In genomic region chr5:57432876-57433275, GRCh38 we compare ENCODE assay signal across 17 cellular contexts. TPM values are rescaled to one million over a fixed set of nuclear protein-coding genes. Genes with fewer than 3 reads are reported as not detected.
DNase-seq lines count a peak whose midpoint lies in the region; ATAC-seq, FAIRE-seq and TF ChIP-seq lines count a peak whose summit lies in the region.
"Had no signal": no experiment of that assay in that cellular context is flagged by ENCODE, and none has a peak within 500 bp of the region (broad histone marks: within the 10 kb centered on the region; RNA-seq: fewer than 3 reads in every experiment).

No MANE protein-coding gene starts in this region.

- no TSS peak for BruUV-seq in HepG2 (replicated peaks; lab: Mats Ljungman, UMichigan)

- TF ChIP-seq RAD21 in HepG2 (CRISPR knock-in tag; IDR thresholded peaks at IDR 0.05): no peak

- no peak for TF ChIP-seq POLR2A in HepG2 (IDR thresholded peaks at IDR 0.05; ENCODE audit: insufficient read depth in 1 of 2, low read depth in 2 of 2, low read length in 2 of 2)

- peak; percentile 15 for TF ChIP-seq CTCF in D721Med (IDR thresholded peaks at IDR 0.05; ENCODE audit: insufficient read depth, missing control alignments)
- peak; percentile 29 for TF ChIP-seq CTCF in Loucy (conservative IDR thresholded peaks at IDR 0.05; ENCODE audit: low read length)
- peak; percentile 30 for TF ChIP-seq CTCF in brain microvascular endothelial cell (IDR thresholded peaks at IDR 0.05; ENCODE audit: low read depth, low read length, missing control alignments)
- peak; percentile 44 for TF ChIP-seq CTCF in HepG2 (CRISPR knock-in tag; IDR thresholded peaks at IDR 0.05)

- H3K9ac ChIP-seq in Loucy (ENCODE audit: low read depth, low read length, poor library complexity, severe bottlenecking) (no peak overlapping the region), HepG2 (ENCODE audit: insufficient read depth, low read depth, low read length) (no peak overlapping the region), GM23248 (no peak overlapping the region)

- H3K4me1 ChIP-seq in Loucy (ENCODE audit: insufficient read depth, low read length, poor library complexity, severe bottlenecking): no peaks in the 10 kb centered on the region
- no peaks in the 10 kb centered on the region for H3K4me1 ChIP-seq in HepG2 (ENCODE audit: insufficient read depth, low read length)
- H3K4me1 ChIP-seq in GM23248 (ENCODE audit: insufficient read depth): peaks cover 26% of the 10 kb centered on the region

- no peaks in the 10 kb centered on the region for H3K79me2 ChIP-seq in Loucy (ENCODE audit: insufficient read depth, low read length)
- H3K79me2 ChIP-seq in HepG2 (ENCODE audit: insufficient read depth, low read length): no peaks in the 10 kb centered on the region
- H3K79me2 ChIP-seq in GM23248 (ENCODE audit: insufficient read depth): no peaks in the 10 kb centered on the region

- no peak for FAIRE-seq in D721Med (lab: Jason Lieb, UNC)
- FAIRE-seq in HepG2 (lab: Jason Lieb, UNC): no peak

- CTCF ChIA-PET in HepG2 (lab: Yijun Ruan, JAX; ENCODE audit: low intra/inter-chr PET ratio, low total read pairs): interaction anchor here (5.4 kb wide), 1 partner anchor 134 kb away, joined by 63 read pairs; no protein-coding TSS in a partner anchor

- WGBS in HepG2 (ENCODE audit: low lambda C conversion rate): 0% methylated on average over 2 of the region's 2 CpGs
- 98 to 100% methylated on average over 2 of the region's 2 CpGs for WGBS in GM23248 (ENCODE audit: low coverage in 1 of 2, low lambda C conversion rate in 2 of 2, missing lambda C conversion rate in 2 of 2), 2 experiments

- no peak overlapping the region for H2AFZ ChIP-seq in Loucy (ENCODE audit: low read length)
- no peak overlapping the region for H2AFZ ChIP-seq in HepG2 (ENCODE audit: low read length)
- no peak overlapping the region for H2AFZ ChIP-seq in GM23248

- DNase-seq in D721Med (ENCODE audit: insufficient read length, low spot score) (no peak), brain microvascular endothelial cell (peak; percentile 36), HepG2 (ENCODE audit: low spot score) (peak; percentile 28), amygdala (lab: John Stamatoyannopoulos, UW) (no peak), occipital lobe (lab: John Stamatoyannopoulos, UW) (no peak), GM23248 (no peak)
- DNase-seq: activated CD8-positive, alpha-beta T cell treated with anti-CD3 and anti-CD28 coated beads for 36 hours; GOT3; head of caudate nucleus; mesenchymal stem cell; NCI-H2081 treated with DMSO at 0.1 percent for 48 hours; stimulated activated naive CD4-positive, alpha-beta T cell; T-helper 2 cell had no signal

- POLR2A ChIA-PET in HepG2 (lab: Yijun Ruan, JAX): no interaction called here

- H3K4me3 ChIP-seq in Loucy (ENCODE audit: low read length, poor library complexity, severe bottlenecking) (no peak overlapping the region), brain microvascular endothelial cell (ENCODE audit: low read depth, low read length) (no peak overlapping the region), HepG2 (replicated peaks in 1 of 3; ENCODE audit: insufficient read depth in 1 of 3, low read depth in 2 of 3, low read length in 3 of 3) (no peak overlapping the region), GM23248 (no peak overlapping the region)

- no peaks in the 10 kb centered on the region for H3K9me3 ChIP-seq in Loucy (ENCODE audit: insufficient read depth, low read depth, low read length)
- H3K9me3 ChIP-seq in HepG2 (ENCODE audit: low read length): no peaks in the 10 kb centered on the region
- H3K9me3 ChIP-seq in GM23248 (ENCODE audit: low read depth): no peaks in the 10 kb centered on the region

- no peaks in the 10 kb centered on the region for H3F3A ChIP-seq in Loucy (ENCODE audit: low read depth)
- peaks cover 15% of the 10 kb centered on the region for H3F3A ChIP-seq in GM23248 (ENCODE audit: insufficient read depth)

- peak; percentile 72 for ATAC-seq in HepG2
- no peak for ATAC-seq in GM21529 (IDR thresholded peaks at IDR 0.05; ENCODE audit: unreplicated experiment)
- ATAC-seq: activated CD8-positive, alpha-beta T cell treated with anti-CD3 and anti-CD28 coated beads for 36 hours had no signal

- no peak for TF ChIP-seq EP300 in HepG2 (IDR thresholded peaks at IDR 0.05; ENCODE audit: low read depth in 2 of 2, low read length in 2 of 2)
- TF ChIP-seq EP300 in HepG2 (CRISPR knock-in tag; IDR thresholded peaks at IDR 0.05; ENCODE audit: borderline replicate concordance): no peak

- H4K20me1 ChIP-seq in Loucy (ENCODE audit: insufficient read depth, low read length, poor library complexity, severe bottlenecking) (no peaks in the 10 kb centered on the region), HepG2 (ENCODE audit: insufficient read depth, low read length) (no peaks in the 10 kb centered on the region), GM23248 (ENCODE audit: insufficient read depth) (no peaks in the 10 kb centered on the region)

- H3K27ac ChIP-seq in brain microvascular endothelial cell (no peak overlapping the region), HepG2 (ENCODE audit: extremely low read length, insufficient read depth, low read length) (no peak overlapping the region), GM23248 (no peak overlapping the region)

- H3K4me2 ChIP-seq in Loucy (ENCODE audit: low read depth, low read length, poor library complexity, severe bottlenecking) (no peak overlapping the region), HepG2 (ENCODE audit: low read depth, low read length) (no peak overlapping the region), GM23248 (ENCODE audit: unreplicated experiment) (no peak overlapping the region)

- intact Hi-C loops in HepG2 (cut with micrococcal nuclease; ENCODE audit: unreplicated experiment): loop anchor here (1.0 kb wide), 3 partner anchors 95 to 1029 kb away; no protein-coding TSS in a partner anchor

- H3K27me3 ChIP-seq in Loucy (ENCODE audit: insufficient read depth, low read length, poor library complexity, severe bottlenecking) (no peaks in the 10 kb centered on the region), brain microvascular endothelial cell (replicated peaks) (no peaks in the 10 kb centered on the region), HepG2 (ENCODE audit: control insufficient read depth in 1 of 2, insufficient read depth in 2 of 2, low read length in 2 of 2) (no peaks in the 10 kb centered on the region), GM23248 (replicated peaks; ENCODE audit: insufficient read depth) (no peaks in the 10 kb centered on the region)

- in situ Hi-C loops in brain microvascular endothelial cell (cut with HindIII; ENCODE audit: low pct_ligation_motif_present, low sequenced_read_pairs) (no loop called here), HepG2 (cut with HindIII; ENCODE audit: extremely low pct_ligation_motif_present, low pct_unique_long_range_greater_than_20kb) (loop anchor here (5.0 kb wide), 1 partner anchor 131 kb away; no protein-coding TSS in a partner anchor), GM23248 (cut with MboI) (no loop called here)

- H3K9me2 ChIP-seq in Loucy (replicated peaks; ENCODE audit: low read depth, low read length): no peaks in the 10 kb centered on the region
- H3K9me2 ChIP-seq in GM23248 (ENCODE audit: insufficient read depth): no peaks in the 10 kb centered on the region

- H3K36me3 ChIP-seq in Loucy (ENCODE audit: insufficient read depth, low read length): no peaks in the 10 kb centered on the region
- no peaks in the 10 kb centered on the region for H3K36me3 ChIP-seq in brain microvascular endothelial cell (replicated peaks)
- H3K36me3 ChIP-seq in HepG2 (replicated peaks in 1 of 2; ENCODE audit: control insufficient read depth in 1 of 2, insufficient read depth in 2 of 2, low read length in 2 of 2): no peaks in the 10 kb centered on the region
- H3K36me3 ChIP-seq in GM23248 (ENCODE audit: low read depth): no peaks in the 10 kb centered on the region

TF ChIP-seq in HepG2, 621 proteins besides CTCF, POLR2A, EP300 and RAD21 (continues in another document):
- TF ChIP-seq SMC3 (IDR thresholded peaks at IDR 0.05; ENCODE audit: low read length): peak; percentile 67; the same call in 1 of the 2 replicates
- TF ChIP-seq NPAS2 (CRISPR knock-in tag; IDR thresholded peaks at IDR 0.05; ENCODE audit: borderline replicate concordance): no peak
- TF ChIP-seq STAG1 (CRISPR knock-in tag; IDR thresholded peaks at IDR 0.05): peak; percentile 62

RNA-seq across cellular contexts. Expression of gene ACTBL2, which starts 49.7 kb away (rescaled TPM):
- not detected in 2 replicates for total RNA-seq in HepG2 (2016; rRNA removed; fragmentation: Illumina TruSeq; extraction: Trizol)
- total RNA-seq in HepG2 (2016; cell fraction: cytosol; rRNA removed; fragmentation: Illumina TruSeq; extraction: Trizol; ENCODE audit: low read depth): not detected in 2 replicates
- not detected in 2 replicates for total RNA-seq in HepG2 (2016; cell fraction: insoluble cytoplasmic fraction; rRNA removed; fragmentation: Illumina TruSeq; extraction: Trizol)
- total RNA-seq in HepG2 (2016; cell fraction: membrane; rRNA removed; fragmentation: Illumina TruSeq; extraction: Trizol): not detected in 2 replicates
- not detected in 2 replicates for total RNA-seq in HepG2 (2016; cell fraction: nucleus; rRNA removed; fragmentation: Illumina TruSeq; extraction: Trizol)
- polyA plus RNA-seq in HepG2 (2011; rRNA removed): not detected in 2 replicates
- not detected in 2 replicates for polyA plus RNA-seq in HepG2 (2011; cell fraction: cytosol; rRNA removed)
- polyA plus RNA-seq in HepG2 (2011; cell fraction: nucleus; rRNA removed): not detected in 2 replicates
- not detected in 2 replicates for polyA plus RNA-seq in HepG2 (2012)
- not detected in 2 replicates for polyA plus RNA-seq in HepG2 (2016; cell fraction: cytosol; fragmentation: Illumina TruSeq; extraction: Trizol; ENCODE audit: low read depth)
- polyA plus RNA-seq in HepG2 (2016; cell fraction: insoluble cytoplasmic fraction; fragmentation: Illumina TruSeq; extraction: Trizol; ENCODE audit: low read depth): not detected in 2 replicates
- not detected in 2 replicates for polyA plus RNA-seq in HepG2 (2016; cell fraction: membrane; fragmentation: Illumina TruSeq; extraction: Trizol; ENCODE audit: low read depth)
- not detected in 2 replicates for polyA plus RNA-seq in HepG2 (2016; cell fraction: nucleus; fragmentation: Illumina TruSeq; extraction: Trizol; ENCODE audit: insufficient read depth, low read depth)
- polyA minus RNA-seq in HepG2 (2011; rRNA and poly(A)+ RNA removed; ENCODE audit: low replicate concordance): 0.30 TPM in 1 of 2 replicates, not detected in the other
- polyA minus RNA-seq in HepG2 (2011; cell fraction: cytosol; rRNA and poly(A)+ RNA removed): not detected in 2 replicates
- polyA minus RNA-seq in HepG2 (2011; cell fraction: nucleus; rRNA and poly(A)+ RNA removed): not detected in 2 replicates
- not detected for total RNA-seq in occipital lobe
- total RNA-seq in GM23248 (2014; rRNA removed; shearing (Covaris generic)): 0.11 and 0.76 TPM in 2 replicates
- 0.24 and 0.34 TPM in 2 replicates for polyA plus RNA-seq in GM23248 (2016; fragmentation: Nextera tagmentation; extraction: Ambion mirVana)
- total RNA-seq: activated CD8-positive, alpha-beta T cell treated with anti-CD3 and anti-CD28 coated beads for 36 hours; dermis microvascular lymphatic vessel endothelial cell had no signal
- polyA plus RNA-seq: CD14-positive monocyte had no signal

Comparison
In these comparisons a context has a peak if more than half of its experiments do, and no peak if none do; other contexts are left out.
1. DNase-seq: peak in brain microvascular endothelial cell (single experiment) and HepG2 (single experiment); none in D721Med (single experiment), amygdala (0 of 56), occipital lobe (single experiment) and GM23248 (single experiment).
2. Peak in every context shown above with its lines, with median percentiles within 50 percentile points of each other: CTCF ChIP-seq.